ENCODE assay signal across 13 cellular contexts in genomic region chr7:157238087-157238486, GRCh38.
DNase-seq lines count a peak whose midpoint lies in the region; ATAC-seq, FAIRE-seq and TF ChIP-seq lines count a peak whose summit lies in the region.
"Had no signal": no experiment of that assay in that cellular context is flagged by ENCODE, and none has a peak within 500 bp of the region (broad histone marks: within the 10 kb centered on the region; RNA-seq: fewer than 3 reads in every experiment).

No MANE protein-coding gene starts in this region.

- CTCF ChIA-PET in CD8-positive, alpha-beta T cell (lab: Charles Lee) = no interaction called here

- H3K27me3 ChIP-seq in cardiac muscle cell = no peaks in the 10 kb centered on the region
- H3K27me3 ChIP-seq in foreskin keratinocyte = no peaks in the 10 kb centered on the region
- no peaks in the 10 kb centered on the region for H3K27me3 ChIP-seq in CD8-positive, alpha-beta T cell (ENCODE audit: insufficient read depth, low read length)
- H3K27me3 ChIP-seq in spleen (replicated peaks in 1 of 7) = no peaks in the 10 kb centered on the region

- H3K27ac ChIP-seq in cardiac muscle cell = no peak overlapping the region
- H3K27ac ChIP-seq in foreskin keratinocyte = no peak overlapping the region
- H3K27ac ChIP-seq in CD8-positive, alpha-beta T cell (ENCODE audit: low read depth, low read length) = no peak overlapping the region
- H3K27ac ChIP-seq in spleen = no peak overlapping the region
- H3K27ac ChIP-seq: HL-60 had no signal

- 93 to 97% (median 94%) methylated on average over 8 of the region's 8 CpGs for WGBS in spleen, 5 donors

- no peaks in the 10 kb centered on the region for H3K9me3 ChIP-seq in cardiac muscle cell (ENCODE audit: low read depth)
- H3K9me3 ChIP-seq in CD8-positive, alpha-beta T cell (ENCODE audit: low read length) = no peaks in the 10 kb centered on the region
- no peaks in the 10 kb centered on the region for H3K9me3 ChIP-seq in spleen

- POLR2A ChIA-PET in CD8-positive, alpha-beta T cell (lab: Charles Lee) = no interaction called here

- H3K36me3 Mint-ChIP-seq in CD8-positive, alpha-beta T cell = peaks cover 53% of the 10 kb centered on the region

- no peaks in the 10 kb centered on the region for H3K9me3 Mint-ChIP-seq in CD8-positive, alpha-beta T cell
- H3K9me3 Mint-ChIP-seq: activated T-cell treated with anti-CD3 and anti-CD28 coated beads, Interleukin-2, amount 50 U/mL, for 4 hours; effector memory CD8-positive, alpha-beta T cell had no signal

- H3K27me3 Mint-ChIP-seq in CD8-positive, alpha-beta T cell (ENCODE audit: low read depth) = no peaks in the 10 kb centered on the region
- H3K27me3 Mint-ChIP-seq: effector memory CD8-positive, alpha-beta T cell had no signal

- FAIRE-seq in GM19239 (lab: Jason Lieb, UNC) = no peak
- FAIRE-seq: GM12892 had no signal

- H3K27ac Mint-ChIP-seq in CD8-positive, alpha-beta T cell = no peak overlapping the region

- no peak overlapping the region for H3K4me3 ChIP-seq in cardiac muscle cell
- H3K4me3 ChIP-seq in CD8-positive, alpha-beta T cell (ENCODE audit: low read depth, low read length) = no peak overlapping the region
- no peak overlapping the region for H3K4me3 ChIP-seq in spleen

- H3K4me1 ChIP-seq in cardiac muscle cell (ENCODE audit: low read depth) (no peaks in the 10 kb centered on the region), foreskin keratinocyte (peaks cover 9% of the 10 kb centered on the region), spleen (no peaks in the 10 kb centered on the region)
- H3K4me1 ChIP-seq in CD8-positive, alpha-beta T cell (ENCODE audit: insufficient read depth, low read length) = no peaks in the 10 kb centered on the region

- TF ChIP-seq CTCF in cardiac muscle cell (IDR thresholded peaks at IDR 0.05; ENCODE audit: low read depth, low read length) (peak; percentile 55), foreskin keratinocyte (conservative IDR thresholded peaks at IDR 0.05) (peak; percentile 40), spleen (IDR thresholded peaks at IDR 0.05 in 8 of 11, conservative IDR thresholded peaks at IDR 0.05 in 3 of 11) (no peak)
- no peak for TF ChIP-seq CTCF in CD8-positive, alpha-beta T cell (IDR thresholded peaks at IDR 0.05)

- no peaks in the 10 kb centered on the region for H3K4me1 Mint-ChIP-seq in CD8-positive, alpha-beta T cell (ENCODE audit: low read depth)

- no peak for ATAC-seq in Right ventricle myocardium superior (ENCODE audit: poor library complexity)
- ATAC-seq in SK-N-SH treated with all-trans-retinoic acid at 6 μM for 48 hours = peak; percentile 33; the same call in 2 of the 3 replicates
- no peak for ATAC-seq in foreskin keratinocyte
- ATAC-seq in CD8-positive, alpha-beta T cell = no peak
- ATAC-seq: activated T-cell treated with anti-CD3 and anti-CD28 coated beads, Interleukin-2, amount 50 U/mL, for 4 hours; effector memory CD8-positive, alpha-beta T cell had no signal

- TF ChIP-seq POLR2A in spleen (IDR thresholded peaks at IDR 0.05) = no peak

- H3K36me3 ChIP-seq in cardiac muscle cell (peaks cover 11% of the 10 kb centered on the region), spleen (peaks cover 0 to 92% (median 21%) of the 10 kb centered on the region in 6 donors)
- H3K36me3 ChIP-seq in CD8-positive, alpha-beta T cell (ENCODE audit: insufficient read depth, low read length) = peaks cover 12% of the 10 kb centered on the region

- DNase-seq in cardiac muscle cell (ENCODE audit: low read depth in 1 of 2, low spot score in 1 of 2) (peak in 1 of 2 donors; percentile 49), Right ventricle myocardium superior (no peak), foreskin keratinocyte (no peak), GM19239 (ENCODE audit: insufficient read length, low spot score) (no peak), spleen (no peak), NCI-H1417 (lab: John Stamatoyannopoulos, UW) (no peak)
- DNase-seq in CD8-positive, alpha-beta T cell = no peak
- DNase-seq: activated CD4-positive, CD25-positive, alpha-beta regulatory T cell treated with anti-CD3 and anti-CD28 coated beads, Interleukin-2, amount 50 U/mL, for 72 hours; activated T-cell treated with anti-CD3 and anti-CD28 coated beads, Interleukin-2, amount 50 U/mL, for 4 hours; effector memory CD8-positive, alpha-beta T cell had no signal

- intact Hi-C loops in Right ventricle myocardium superior (cut with DNase I) (no loop called here), spleen (cut with DNase I; ENCODE audit: low total_unique reads) (no loop called here)
- intact Hi-C loops in CD8-positive, alpha-beta T cell (cut with DNase I, micrococcal nuclease) = no loop called here

- no peak overlapping the region for H3K4me3 Mint-ChIP-seq in CD8-positive, alpha-beta T cell
- H3K4me3 Mint-ChIP-seq: activated T-cell treated with anti-CD3 and anti-CD28 coated beads, Interleukin-2, amount 50 U/mL, for 4 hours; effector memory CD8-positive, alpha-beta T cell had no signal

TF ChIP-seq in SK-N-SH treated with all-trans-retinoic acid at 6 μM for 48 hours, 23 proteins besides CTCF, POLR2A, EP300 and RAD21 (continues in another document):
- TF ChIP-seq ZNF565 (CRISPR knock-in tag; conservative IDR thresholded peaks at IDR 0.05; ENCODE audit: low read depth) = no peak
- no peak for TF ChIP-seq OSR1 (CRISPR knock-in tag; IDR thresholded peaks at IDR 0.05)
- no peak for TF ChIP-seq PATZ1 (CRISPR knock-in tag; IDR thresholded peaks at IDR 0.05; ENCODE audit: borderline replicate concordance)
- no peak for TF ChIP-seq TOX (CRISPR knock-in tag; IDR thresholded peaks at IDR 0.05; ENCODE audit: borderline replicate concordance)
- TF ChIP-seq SNAI2 (CRISPR knock-in tag; IDR thresholded peaks at IDR 0.05) = no peak
- TF ChIP-seq TSHZ2 (CRISPR knock-in tag; IDR thresholded peaks at IDR 0.05) = no peak
- TF ChIP-seq ZNF8 (CRISPR knock-in tag; IDR thresholded peaks at IDR 0.05) = no peak
- TF ChIP-seq ARNTL (CRISPR knock-in tag; IDR thresholded peaks at IDR 0.05; ENCODE audit: borderline replicate concordance, low read depth) = no peak
- no peak for TF ChIP-seq ISL1 (CRISPR knock-in tag; IDR thresholded peaks at IDR 0.05)
- no peak for TF ChIP-seq CSDC2 (CRISPR knock-in tag; IDR thresholded peaks at IDR 0.05)
- TF ChIP-seq ZFP30 (CRISPR knock-in tag; IDR thresholded peaks at IDR 0.05) = no peak
- no peak for TF ChIP-seq TCF4 (CRISPR knock-in tag; IDR thresholded peaks at IDR 0.05; ENCODE audit: borderline replicate concordance)
- TF ChIP-seq RARB (CRISPR knock-in tag; IDR thresholded peaks at IDR 0.05) = no peak
- no peak for TF ChIP-seq ZNF70 (CRISPR knock-in tag; IDR thresholded peaks at IDR 0.05)
- TF ChIP-seq ZFP3 (CRISPR knock-in tag; IDR thresholded peaks at IDR 0.05) = no peak
- TF ChIP-seq BACH2 (CRISPR knock-in tag; IDR thresholded peaks at IDR 0.05; ENCODE audit: borderline replicate concordance) = no peak
- TF ChIP-seq ZC3H10 (CRISPR knock-in tag; IDR thresholded peaks at IDR 0.05) = no peak
- no peak for TF ChIP-seq ESRRG (CRISPR knock-in tag; IDR thresholded peaks at IDR 0.05)
- no peak for TF ChIP-seq PPARA (CRISPR knock-in tag; IDR thresholded peaks at IDR 0.05; ENCODE audit: borderline replicate concordance)

Comparison
In these comparisons a context has a peak if more than half of its experiments do, and no peak if none do; other contexts are left out.
1. CTCF ChIP-seq: peak in cardiac muscle cell (single experiment) and foreskin keratinocyte (single experiment); none in CD8-positive, alpha-beta T cell (single experiment) and spleen (0 of 11).